Comparison of ENCODE assay signal across 1 cellular context in the genomic region with DNA sequence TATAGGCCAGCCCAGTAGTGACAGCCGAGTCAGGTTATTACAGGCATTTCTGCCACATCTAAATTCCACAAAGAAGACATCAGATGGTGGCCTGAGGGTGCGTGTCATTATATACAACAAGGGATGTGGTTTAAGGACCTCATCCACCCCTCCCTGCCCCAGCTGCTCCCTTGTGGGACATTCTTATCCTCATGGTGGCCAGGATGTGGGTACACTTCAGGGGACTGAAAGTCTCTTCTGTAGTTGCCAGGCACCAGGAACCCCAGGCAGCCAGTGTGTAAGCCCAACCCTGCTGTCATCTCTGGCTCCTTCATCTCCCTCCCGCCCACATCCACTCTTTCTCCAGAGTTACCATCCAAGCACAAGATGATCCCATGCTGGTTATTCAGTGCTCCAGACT.
TF ChIP-seq lines count a peak whose summit lies in the region.

No MANE protein-coding gene starts in this region.

TF ChIP-seq in SK-N-SH, 30 proteins besides CTCF, POLR2A, EP300 and RAD21:
- no peak for TF ChIP-seq RXRA (IDR thresholded peaks at IDR 0.05; ENCODE audit: borderline replicate concordance, low read depth)
- no peak for TF ChIP-seq FOSL2 (IDR thresholded peaks at IDR 0.05; ENCODE audit: borderline replicate concordance, low read depth)
